13 cellular contexts compared by ENCODE assay signal in genomic region chr2:4862031-4862430, GRCh38.
DNase-seq lines count a peak whose midpoint lies in the region; ATAC-seq and TF ChIP-seq lines count a peak whose summit lies in the region.
"Had no signal": no experiment of that assay in that cellular context is flagged by ENCODE, and none has a peak within 500 bp of the region (broad histone marks: within the 10 kb centered on the region; RNA-seq: fewer than 3 reads in every experiment).

No MANE protein-coding gene starts in this region.

- H3K4me3 Mint-ChIP-seq in MCF 10A (ENCODE audit: unreplicated experiment): no peak overlapping the region
- no peak overlapping the region for H3K4me3 Mint-ChIP-seq in stimulated activated memory B cell treated with anti-CD40 and anti-IgM and Interleukin-4, amounts not matched to agents 10 μg/mL and 1 μg/mL and 100 μg/mL, for 72 hours
- H3K4me3 Mint-ChIP-seq: B cell; CD4-positive, CD25-positive, alpha-beta regulatory T cell; H9 had no signal

- POLR2A ChIA-PET in MCF 10A (lab: Yijun Ruan, JAX): interaction anchor here (0.9 to 1.9 kb wide), 7 partner anchors 10 to 1932 kb away, joined by 3 to 11 read pairs (median 3); no protein-coding TSS in a partner anchor

- no peaks in the 10 kb centered on the region for H3K9me3 Mint-ChIP-seq in MCF 10A (ENCODE audit: unreplicated experiment)
- H3K9me3 Mint-ChIP-seq in stimulated activated memory B cell treated with anti-CD40 and anti-IgM and Interleukin-4, amounts not matched to agents 10 μg/mL and 1 μg/mL and 100 μg/mL, for 72 hours: peaks cover 3% of the 10 kb centered on the region

- DNase-seq in NCI-H69 (lab: John Stamatoyannopoulos, UW): peak; percentile 13
- DNase-seq in MCF 10A (ENCODE audit: unreplicated experiment): peak; percentile 85
- peak; percentile 68 for DNase-seq in epithelial cell of prostate (ENCODE audit: low read depth, low spot score)
- no peak for DNase-seq in GM19240 (ENCODE audit: insufficient read length, low spot score)
- DNase-seq in HuH-7.5 (ENCODE audit: low spot score): no peak
- no peak for DNase-seq in superior temporal gyrus (ENCODE audit: extremely low spot score)
- DNase-seq: CD4-positive, CD25-positive, alpha-beta regulatory T cell; DMS79 treated with DMSO at 0.1 percent for 48 hours; GF-D8; H9 had no signal

- H3K27ac ChIP-seq in epithelial cell of prostate: no peak overlapping the region
- H3K27ac ChIP-seq: BLaER1 treated with 17β-estradiol and CSF1 and Interleukin-3, amounts not matched to agents 10 nM and 100 nM had no signal

- no TSS peak for BruUV-seq in MCF 10A (replicated peaks; lab: Mats Ljungman, UMichigan)

- H3K36me3 Mint-ChIP-seq in MCF 10A (ENCODE audit: insufficient read depth, unreplicated experiment): no peaks in the 10 kb centered on the region
- H3K36me3 Mint-ChIP-seq in stimulated activated memory B cell treated with anti-CD40 and anti-IgM and Interleukin-4, amounts not matched to agents 10 μg/mL and 1 μg/mL and 100 μg/mL, for 72 hours: no peaks in the 10 kb centered on the region
- H3K36me3 Mint-ChIP-seq: CD4-positive, CD25-positive, alpha-beta regulatory T cell had no signal

- no peak for TF ChIP-seq CTCF in MCF 10A (IDR thresholded peaks at IDR 0.05; ENCODE audit: unreplicated experiment)

- ATAC-seq in stimulated activated memory B cell treated with anti-CD40 and anti-IgM and Interleukin-4, amounts not matched to agents 10 μg/mL and 1 μg/mL and 100 μg/mL, for 72 hours: peak; percentile 24

- intact Hi-C loops in MCF 10A (cut with micrococcal nuclease): no loop called here

- H3K4me1 Mint-ChIP-seq in MCF 10A (ENCODE audit: insufficient read depth, unreplicated experiment): peaks cover 11% of the 10 kb centered on the region
- no peaks in the 10 kb centered on the region for H3K4me1 Mint-ChIP-seq in stimulated activated memory B cell treated with anti-CD40 and anti-IgM and Interleukin-4, amounts not matched to agents 10 μg/mL and 1 μg/mL and 100 μg/mL, for 72 hours
- H3K4me1 Mint-ChIP-seq: B cell; CD4-positive, CD25-positive, alpha-beta regulatory T cell had no signal

- CTCF ChIA-PET in MCF 10A (lab: Yijun Ruan, JAX): interaction anchor here (0.5 to 1.1 kb wide), 3 partner anchors 26 to 475 kb away, joined by 3 to 4 read pairs (median 3); no protein-coding TSS in a partner anchor

- H3K27ac Mint-ChIP-seq in MCF 10A (ENCODE audit: low read depth, unreplicated experiment): no peak overlapping the region
- H3K27ac Mint-ChIP-seq in stimulated activated memory B cell treated with anti-CD40 and anti-IgM and Interleukin-4, amounts not matched to agents 10 μg/mL and 1 μg/mL and 100 μg/mL, for 72 hours: no peak overlapping the region
- H3K27ac Mint-ChIP-seq: B cell; CD4-positive, CD25-positive, alpha-beta regulatory T cell; H9 had no signal

- no peaks in the 10 kb centered on the region for H3K27me3 Mint-ChIP-seq in MCF 10A (ENCODE audit: insufficient read depth, unreplicated experiment)
- no peaks in the 10 kb centered on the region for H3K27me3 Mint-ChIP-seq in stimulated activated memory B cell treated with anti-CD40 and anti-IgM and Interleukin-4, amounts not matched to agents 10 μg/mL and 1 μg/mL and 100 μg/mL, for 72 hours
- H3K27me3 Mint-ChIP-seq: B cell; CD4-positive, CD25-positive, alpha-beta regulatory T cell had no signal

Comparison
In these comparisons a context has a peak if more than half of its experiments do, and no peak if none do; other contexts are left out.
1. DNase-seq: peak in NCI-H69 (single experiment), MCF 10A (single experiment) and epithelial cell of prostate (single experiment); none in GM19240 (single experiment), HuH-7.5 (single experiment) and superior temporal gyrus (single experiment).